1 cellular context compared by ENCODE assay signal in the genomic region with DNA sequence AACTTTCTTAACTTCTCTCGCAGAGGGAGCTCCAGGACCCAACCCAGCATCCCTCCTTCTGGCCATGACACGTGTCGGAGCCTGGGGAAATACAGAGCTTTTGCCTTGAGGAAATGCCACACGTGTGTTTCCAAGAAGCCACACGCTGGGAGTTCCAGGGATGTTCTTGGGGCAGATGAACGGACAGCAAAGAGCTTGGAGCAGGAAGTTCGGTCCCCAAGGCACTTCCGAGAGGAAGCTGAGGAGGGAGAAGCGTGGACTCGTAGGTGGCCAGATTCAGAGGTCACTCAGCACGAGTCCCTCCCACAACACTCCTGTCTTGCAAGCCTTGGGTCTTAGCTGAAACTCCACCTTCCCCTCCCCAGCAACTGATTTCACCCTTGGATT.
TF ChIP-seq lines count a peak whose summit lies in the region.

No MANE protein-coding gene starts in this region.

TF ChIP-seq in K562, 482 proteins besides CTCF, POLR2A, EP300 and RAD21:
- TF ChIP-seq THRA (IDR thresholded peaks at IDR 0.05) (no peak), FOSL1 (tag; conservative IDR thresholded peaks at IDR 0.05) (0 out of 2 replicates have a peak, but pooled peaks have one; percentile 1)
